ENCODE assay signal across 13 cellular contexts in genomic region chr9:77176106-77176505, GRCh38. TPM values are rescaled to one million over a fixed set of nuclear protein-coding genes. Genes with fewer than 3 reads are reported as not detected.
DNase-seq lines count a peak whose midpoint lies in the region; ATAC-seq, FAIRE-seq and TF ChIP-seq lines count a peak whose summit lies in the region.
"Had no signal": no experiment of that assay in that cellular context is flagged by ENCODE, and none has a peak within 500 bp of the region (broad histone marks: within the 10 kb centered on the region; RNA-seq: fewer than 3 reads in every experiment).

No MANE protein-coding gene starts in this region.

- intact Hi-C loops in CD8-positive, alpha-beta T cell (cut with DNase I, micrococcal nuclease) = loop anchor here (2.0 to 10.0 kb wide), 6 partner anchors 781 to 1285 kb away; partner anchors contain the start of genes CEP78 (in 2 of the 2), GNAQ (in 2 of the 2), PCSK5 (in 2 of the 2) and RFK (in 2 of the 2)
- intact Hi-C loops in activated T-helper 1 cell treated with anti-CD3 and anti-CD28 coated beads, Interleukin-12 subunit alpha, Interleukin-12 subunit beta, Interleukin-2, Interleukin-4 antibody, amounts not matched to agents 30 ng/mL and 10 ng/mL and 1 ng/mL, durations not matched to agents 14 hours and 24 hours and 36 hours (cut with micrococcal nuclease) = loop anchor here (2.0 to 10.0 kb wide), 7 partner anchors 129 to 856 kb away; partner anchors contain the start of genes GCNT1 and GNAQ

- no peak for TF ChIP-seq CTCF in A549 (IDR thresholded peaks at IDR 0.05)
- no peak for TF ChIP-seq CTCF in CD8-positive, alpha-beta T cell (IDR thresholded peaks at IDR 0.05)
- no peak for TF ChIP-seq CTCF in upper lobe of left lung (IDR thresholded peaks at IDR 0.05)

- WGBS in A549 (ENCODE audit: missing lambda C conversion rate) = 92% methylated on average over 4 of the region's 4 CpGs
- WGBS in upper lobe of left lung, 2 donors = 57 to 64% methylated on average over 4 of the region's 4 CpGs

- H3K4me2 ChIP-seq in A549 = peak overlapping the region; percentile 80; the same call in 2 of the 3 replicates

- TF ChIP-seq RAD21 in A549 (conservative IDR thresholded peaks at IDR 0.05 in 1 of 2, IDR thresholded peaks at IDR 0.05 in 1 of 2) = no peak

- H3K27ac ChIP-seq in A549 = no peak overlapping the region
- peak overlapping the region; percentile 72 for H3K27ac ChIP-seq in CD8-positive, alpha-beta T cell (ENCODE audit: low read depth, low read length)
- no peak overlapping the region for H3K27ac ChIP-seq in upper lobe of left lung

- no peak for TF ChIP-seq POLR2A in A549 (IDR thresholded peaks at IDR 0.05; ENCODE audit: low read length)
- TF ChIP-seq POLR2A in upper lobe of left lung (IDR thresholded peaks at IDR 0.05) = no peak

- H3K27me3 ChIP-seq in CD8-positive, alpha-beta T cell (ENCODE audit: insufficient read depth, low read length) = no peaks in the 10 kb centered on the region
- no peaks in the 10 kb centered on the region for H3K27me3 ChIP-seq in upper lobe of left lung

- ATAC-seq in A549 (no peak), naive B cell (ENCODE audit: low read depth in 2 of 2) (no peak), HG02763 (IDR thresholded peaks at IDR 0.05; ENCODE audit: unreplicated experiment) (no peak), upper lobe of left lung (ENCODE audit: low FRiP score in 2 of 2) (no peak), HG03097 (IDR thresholded peaks at IDR 0.05; ENCODE audit: low FRiP score, unreplicated experiment) (no peak)
- ATAC-seq in CD8-positive, alpha-beta T cell = no peak

- no peaks in the 10 kb centered on the region for H3K9me3 ChIP-seq in A549
- H3K9me3 ChIP-seq in CD8-positive, alpha-beta T cell (ENCODE audit: low read length) = no peaks in the 10 kb centered on the region
- no peaks in the 10 kb centered on the region for H3K9me3 ChIP-seq in upper lobe of left lung

- FAIRE-seq in A549 (lab: Jason Lieb, UNC) = no peak
- FAIRE-seq: GM12878 had no signal

- no peak for TF ChIP-seq EP300 in A549 (IDR thresholded peaks at IDR 0.05)
- no peak for TF ChIP-seq EP300 in upper lobe of left lung (IDR thresholded peaks at IDR 0.05)

- H3K27ac Mint-ChIP-seq in CD8-positive, alpha-beta T cell = peak overlapping the region; percentile 93
- H3K27ac Mint-ChIP-seq in activated T-helper 1 cell treated with anti-CD3 and anti-CD28 coated beads, Interleukin-12 subunit alpha, Interleukin-12 subunit beta, Interleukin-2, Interleukin-4 antibody, amounts not matched to agents 30 ng/mL and 10 ng/mL and 1 ng/mL, durations not matched to agents 14 hours and 24 hours and 36 hours = no peak overlapping the region
- peak overlapping the region in 4 of 6 donors; percentile 12 to 99 (median 56) for H3K27ac Mint-ChIP-seq in naive B cell
- no peak overlapping the region for H3K27ac Mint-ChIP-seq in T-helper 2 cell treated with Interferon-gamma antibody and Interleukin-4, amounts not matched to agents 5 μg/mL and 100 μg/mL, for 36 hours

- H3K9me3 Mint-ChIP-seq in CD8-positive, alpha-beta T cell = no peaks in the 10 kb centered on the region
- no peaks in the 10 kb centered on the region for H3K9me3 Mint-ChIP-seq in activated T-helper 1 cell treated with anti-CD3 and anti-CD28 coated beads, Interleukin-12 subunit alpha, Interleukin-12 subunit beta, Interleukin-2, Interleukin-4 antibody, amounts not matched to agents 30 ng/mL and 10 ng/mL and 1 ng/mL, durations not matched to agents 14 hours and 24 hours and 36 hours
- H3K9me3 Mint-ChIP-seq in naive B cell = peaks cover 0 to 1% (median 0%) of the 10 kb centered on the region in 7 donors
- no peaks in the 10 kb centered on the region for H3K9me3 Mint-ChIP-seq in T-helper 2 cell treated with Interferon-gamma antibody and Interleukin-4, amounts not matched to agents 5 μg/mL and 100 μg/mL, for 36 hours
- H3K9me3 Mint-ChIP-seq: activated CD4-positive, alpha-beta T cell treated with anti-CD3 and anti-CD28 coated beads, Interleukin-2, amount 10 ng/mL, durations not matched to agents 24 days and 14 days had no signal

- H3K4me3 ChIP-seq in A549 = no peak overlapping the region; the same call in 2 of the 3 replicates
- no peak overlapping the region for H3K4me3 ChIP-seq in CD8-positive, alpha-beta T cell (ENCODE audit: low read depth, low read length)
- H3K4me3 ChIP-seq in upper lobe of left lung = no peak overlapping the region

- H3K4me1 Mint-ChIP-seq in CD8-positive, alpha-beta T cell (ENCODE audit: low read depth) = peaks cover 35% of the 10 kb centered on the region
- H3K4me1 Mint-ChIP-seq in activated T-helper 1 cell treated with anti-CD3 and anti-CD28 coated beads, Interleukin-12 subunit alpha, Interleukin-12 subunit beta, Interleukin-2, Interleukin-4 antibody, amounts not matched to agents 30 ng/mL and 10 ng/mL and 1 ng/mL, durations not matched to agents 14 hours and 24 hours and 36 hours (ENCODE audit: low read depth) = peaks cover 32% of the 10 kb centered on the region
- peaks cover 13 to 27% (median 20%) of the 10 kb centered on the region in 3 donors for H3K4me1 Mint-ChIP-seq in naive B cell
- peaks cover 28% of the 10 kb centered on the region for H3K4me1 Mint-ChIP-seq in T-helper 2 cell treated with Interferon-gamma antibody and Interleukin-4, amounts not matched to agents 5 μg/mL and 100 μg/mL, for 36 hours (ENCODE audit: low read depth)

- H3K4me1 ChIP-seq in A549 (peaks cover 26% of the 10 kb centered on the region), upper lobe of left lung (peaks cover 8 to 26% (median 15%) of the 10 kb centered on the region in 4 donors)
- peaks cover 11% of the 10 kb centered on the region for H3K4me1 ChIP-seq in CD8-positive, alpha-beta T cell (ENCODE audit: insufficient read depth, low read length)

- H3K36me3 ChIP-seq in CD8-positive, alpha-beta T cell (ENCODE audit: insufficient read depth, low read length) = no peaks in the 10 kb centered on the region
- H3K36me3 ChIP-seq in upper lobe of left lung = no peaks in the 10 kb centered on the region

- no peaks in the 10 kb centered on the region for H3K27me3 Mint-ChIP-seq in CD8-positive, alpha-beta T cell (ENCODE audit: low read depth)
- H3K27me3 Mint-ChIP-seq in activated T-helper 1 cell treated with anti-CD3 and anti-CD28 coated beads, Interleukin-12 subunit alpha, Interleukin-12 subunit beta, Interleukin-2, Interleukin-4 antibody, amounts not matched to agents 30 ng/mL and 10 ng/mL and 1 ng/mL, durations not matched to agents 14 hours and 24 hours and 36 hours (ENCODE audit: insufficient read depth) = peaks cover 19% of the 10 kb centered on the region
- no peaks in the 10 kb centered on the region for H3K27me3 Mint-ChIP-seq in naive B cell
- peaks cover 11% of the 10 kb centered on the region for H3K27me3 Mint-ChIP-seq in T-helper 2 cell treated with Interferon-gamma antibody and Interleukin-4, amounts not matched to agents 5 μg/mL and 100 μg/mL, for 36 hours (ENCODE audit: low read depth)

- POLR2A ChIA-PET in A549 (lab: Yijun Ruan, JAX) = no interaction called here
- POLR2A ChIA-PET in CD8-positive, alpha-beta T cell (lab: Charles Lee) = interaction anchor here (1.0 to 1.6 kb wide), 2 partner anchors 9 to 51 kb away, joined by 3 read pairs; no protein-coding TSS in a partner anchor

- CTCF ChIA-PET in A549 (lab: Yijun Ruan, JAX) = interaction anchor here (1.3 to 5.0 kb wide), 3 partner anchors 9 to 25 kb away, joined by 4 to 35 read pairs (median 4); no protein-coding TSS in a partner anchor
- CTCF ChIA-PET in CD8-positive, alpha-beta T cell (lab: Charles Lee) = interaction anchor here (1.0 to 1.6 kb wide), 3 partner anchors 9 to 283 kb away, joined by 3 to 9 read pairs (median 6); no protein-coding TSS in a partner anchor

- peaks cover 8% of the 10 kb centered on the region for H3K36me3 Mint-ChIP-seq in CD8-positive, alpha-beta T cell
- H3K36me3 Mint-ChIP-seq in activated T-helper 1 cell treated with anti-CD3 and anti-CD28 coated beads, Interleukin-12 subunit alpha, Interleukin-12 subunit beta, Interleukin-2, Interleukin-4 antibody, amounts not matched to agents 30 ng/mL and 10 ng/mL and 1 ng/mL, durations not matched to agents 14 hours and 24 hours and 36 hours (ENCODE audit: low read depth) = peaks cover 2% of the 10 kb centered on the region
- H3K36me3 Mint-ChIP-seq in naive B cell = no peaks in the 10 kb centered on the region
- no peaks in the 10 kb centered on the region for H3K36me3 Mint-ChIP-seq in T-helper 2 cell treated with Interferon-gamma antibody and Interleukin-4, amounts not matched to agents 5 μg/mL and 100 μg/mL, for 36 hours (ENCODE audit: low read depth)

- DNase-seq in A549 (ENCODE audit: low read depth in 1 of 2, low spot score in 1 of 2) (no peak), naive B cell (no peak), upper lobe of left lung (no peak)
- no peak for DNase-seq in CD8-positive, alpha-beta T cell
- no peak for DNase-seq in activated T-helper 1 cell treated with anti-CD3 and anti-CD28 coated beads, Interleukin-12 subunit alpha, Interleukin-12 subunit beta, Interleukin-2, Interleukin-4 antibody, amounts not matched to agents 30 ng/mL and 10 ng/mL and 1 ng/mL, durations not matched to agents 14 hours and 24 hours and 36 hours (ENCODE audit: low spot score)
- DNase-seq in T-helper 2 cell treated with Interferon-gamma antibody and Interleukin-4, amounts not matched to agents 5 μg/mL and 100 μg/mL, for 36 hours (ENCODE audit: low spot score) = no peak
- DNase-seq: activated CD4-positive, alpha-beta T cell treated with anti-CD3 and anti-CD28 coated beads, Interleukin-2, amount 10 ng/mL, durations not matched to agents 24 days and 14 days; EL; MV-4-11; SW 1271 had no signal

- H3K4me3 Mint-ChIP-seq in CD8-positive, alpha-beta T cell = peak overlapping the region; percentile 12
- peak overlapping the region; percentile 21 for H3K4me3 Mint-ChIP-seq in activated T-helper 1 cell treated with anti-CD3 and anti-CD28 coated beads, Interleukin-12 subunit alpha, Interleukin-12 subunit beta, Interleukin-2, Interleukin-4 antibody, amounts not matched to agents 30 ng/mL and 10 ng/mL and 1 ng/mL, durations not matched to agents 14 hours and 24 hours and 36 hours
- peak overlapping the region in 6 of 8 donors; percentile 18 to 99 (median 94) for H3K4me3 Mint-ChIP-seq in naive B cell
- no peak overlapping the region for H3K4me3 Mint-ChIP-seq in T-helper 2 cell treated with Interferon-gamma antibody and Interleukin-4, amounts not matched to agents 5 μg/mL and 100 μg/mL, for 36 hours

TF ChIP-seq in A549, 52 proteins besides CTCF, POLR2A, EP300 and RAD21 (continues in another document):
- TF ChIP-seq JUNB (IDR thresholded peaks at IDR 0.05) = no peak

RNA-seq across cellular contexts. Expression of gene VPS13A, which starts 1.2 kb away (rescaled TPM):
- 42.0 and 66.6 TPM in 2 replicates for polyA plus RNA-seq in A549 (2011; rRNA removed)
- 3.3 and 3.7 TPM in 2 replicates for polyA plus RNA-seq in A549 (2012; cell fraction: cytosol; rRNA removed)
- 6.1 and 12.3 TPM in 2 replicates for polyA plus RNA-seq in A549 (2012; cell fraction: nucleus; rRNA removed)
- 12.3 to 13.6 TPM (median 13.1 TPM) in 3 replicates for polyA plus RNA-seq in A549 (2017; fragmentation: RNase III; extraction: RNeasy Plus Mini Kit Qiagen cat#74134 plus additional on column Dnase treatment)
- 29.1 and 34.9 TPM in 2 replicates for polyA minus RNA-seq in A549 (2011; rRNA and poly(A)+ RNA removed)
- total RNA-seq in CD8-positive, alpha-beta T cell = 10 to 100 TPM; 35.5 to 37.4 TPM
- total RNA-seq in activated T-helper 1 cell treated with anti-CD3 and anti-CD28 coated beads, Interleukin-12 subunit alpha, Interleukin-12 subunit beta, Interleukin-2, Interleukin-4 antibody, amounts not matched to agents 30 ng/mL and 10 ng/mL and 1 ng/mL, durations not matched to agents 14 hours and 24 hours and 36 hours = 43.7 and 44.2 TPM in 2 replicates
- 1 to 10 TPM in 5 of 6 donors, under 1 TPM in 1; 0.83 to 4.4 (median 3.6) TPM for polyA plus RNA-seq in naive B cell (ENCODE audit: low read depth in 6 of 6)
- 10 to 100 TPM; 21.6 to 90.0 (median 31.4) TPM for total RNA-seq in upper lobe of left lung

Comparison
In these comparisons a context has a peak if more than half of its experiments do, and no peak if none do; other contexts are left out.
1. H3K27ac Mint-ChIP-seq: peak in CD8-positive, alpha-beta T cell (single experiment) and naive B cell (4 of 6); none in activated T-helper 1 cell treated with anti-CD3 and anti-CD28 coated beads, Interleukin-12 subunit alpha, Interleukin-12 subunit beta, Interleukin-2, Interleukin-4 antibody, amounts not matched to agents 30 ng/mL and 10 ng/mL and 1 ng/mL, durations not matched to agents 14 hours and 24 hours and 36 hours (single experiment) and T-helper 2 cell treated with Interferon-gamma antibody and Interleukin-4, amounts not matched to agents 5 μg/mL and 100 μg/mL, for 36 hours (single experiment).